9 cellular contexts compared by ENCODE assay signal in genomic region chr6:30670760-30671527, GRCh38. TPM values are rescaled to one million over a fixed set of nuclear protein-coding genes. Genes with fewer than 3 reads are reported as not detected.
DNase-seq lines count a peak whose midpoint lies in the region; ATAC-seq and TF ChIP-seq lines count a peak whose summit lies in the region.
"Had no signal": no experiment of that assay in that cellular context is flagged by ENCODE, and none has a peak within 500 bp of the region (broad histone marks: within the 10 kb centered on the region; RNA-seq: fewer than 3 reads in every experiment).

No MANE protein-coding gene starts in this region.

- POLR2A ChIA-PET in naive thymus-derived CD8-positive, alpha-beta T cell (lab: Charles Lee) = interaction anchor here (0.6 to 15.2 kb wide), 9 partner anchors 10 to 345 kb away, joined by 3 to 594 read pairs (median 5); partner anchors contain the start of genes MDC1, MRPS18B, PPP1R10 and TUBB

- peaks cover 29% of the 10 kb centered on the region for H3K4me1 Mint-ChIP-seq in Calu3 (ENCODE audit: low read depth, unreplicated experiment)
- peaks cover 33% of the 10 kb centered on the region for H3K4me1 Mint-ChIP-seq in activated naive CD8-positive, alpha-beta T cell treated with anti-CD3 and anti-CD28 coated beads, Interleukin-2, amount 50 U/mL, for 24 hours
- peaks cover 25 to 47% (median 38%) of the 10 kb centered on the region in 4 donors for H3K4me1 Mint-ChIP-seq in naive thymus-derived CD8-positive, alpha-beta T cell

- intact Hi-C loops in Calu3 (cut with micrococcal nuclease; ENCODE audit: unreplicated experiment) = loop anchor here (10.0 kb wide), 1 partner anchor 214 kb away; the partner anchor contains the start of gene DDR1

- H3K4me3 Mint-ChIP-seq in Calu3 (ENCODE audit: low read depth, unreplicated experiment) = peak overlapping the region; percentile 84
- H3K4me3 Mint-ChIP-seq in activated naive CD8-positive, alpha-beta T cell treated with anti-CD3 and anti-CD28 coated beads, Interleukin-2, amount 50 U/mL, for 24 hours = peak overlapping the region; percentile 93
- peak overlapping the region; percentile 68 to 91 (median 86) for H3K4me3 Mint-ChIP-seq in naive thymus-derived CD8-positive, alpha-beta T cell

- no peaks in the 10 kb centered on the region for H3K27me3 Mint-ChIP-seq in Calu3 (ENCODE audit: unreplicated experiment)
- peaks cover 2% of the 10 kb centered on the region for H3K27me3 Mint-ChIP-seq in activated naive CD8-positive, alpha-beta T cell treated with anti-CD3 and anti-CD28 coated beads, Interleukin-2, amount 50 U/mL, for 24 hours
- no peaks in the 10 kb centered on the region for H3K27me3 Mint-ChIP-seq in naive thymus-derived CD8-positive, alpha-beta T cell

- H3K36me3 Mint-ChIP-seq in Calu3 (ENCODE audit: insufficient read depth, unreplicated experiment) = peaks cover 60% of the 10 kb centered on the region
- peaks cover 32% of the 10 kb centered on the region for H3K36me3 Mint-ChIP-seq in activated naive CD8-positive, alpha-beta T cell treated with anti-CD3 and anti-CD28 coated beads, Interleukin-2, amount 50 U/mL, for 24 hours (ENCODE audit: low read depth)
- H3K36me3 Mint-ChIP-seq in naive thymus-derived CD8-positive, alpha-beta T cell = peaks cover 4 to 50% (median 9%) of the 10 kb centered on the region in 3 donors

- CTCF ChIA-PET in Calu3 (lab: Charles Lee) = interaction anchor here (0.5 kb wide), 1 partner anchor 21 kb away, joined by 3 read pairs; no protein-coding TSS in a partner anchor

- no peaks in the 10 kb centered on the region for H3K9me3 Mint-ChIP-seq in Calu3 (ENCODE audit: low read depth, unreplicated experiment)
- no peaks in the 10 kb centered on the region for H3K9me3 Mint-ChIP-seq in activated naive CD8-positive, alpha-beta T cell treated with anti-CD3 and anti-CD28 coated beads, Interleukin-2, amount 50 U/mL, for 24 hours
- H3K9me3 Mint-ChIP-seq in naive thymus-derived CD8-positive, alpha-beta T cell = no peaks in the 10 kb centered on the region

- DNase-seq in Calu3 (no peak), HuH-7 (ENCODE audit: low spot score) (peak; percentile 44), RPMI8226 (no peak), NCI-H2227 treated with DMSO at 0.1 percent for 48 hours (lab: John Stamatoyannopoulos, UW) (no peak)
- DNase-seq in activated naive CD8-positive, alpha-beta T cell treated with anti-CD3 and anti-CD28 coated beads, Interleukin-2, amount 50 U/mL, for 24 hours = no peak
- no peak for DNase-seq in naive thymus-derived CD8-positive, alpha-beta T cell
- DNase-seq: NCI-H187 treated with DMSO at 0.1 percent for 48 hours had no signal

- ATAC-seq in activated naive CD8-positive, alpha-beta T cell treated with anti-CD3 and anti-CD28 coated beads, Interleukin-2, amount 50 U/mL, for 24 hours = no peak
- no peak for ATAC-seq in naive thymus-derived CD8-positive, alpha-beta T cell
- ATAC-seq in HG03025 (IDR thresholded peaks at IDR 0.05; ENCODE audit: low FRiP score, unreplicated experiment) (no peak), GM18858 (IDR thresholded peaks at IDR 0.05; ENCODE audit: unreplicated experiment) (no peak)

- peak; percentile 19 for TF ChIP-seq CTCF in Calu3 (IDR thresholded peaks at IDR 0.05; ENCODE audit: unreplicated experiment)

- no TSS peak for BruUV-seq in Calu3 (replicated peaks; lab: Mats Ljungman, UMichigan)

- no peak overlapping the region for H3K27ac Mint-ChIP-seq in Calu3 (ENCODE audit: unreplicated experiment)
- peak overlapping the region; percentile 2 for H3K27ac Mint-ChIP-seq in activated naive CD8-positive, alpha-beta T cell treated with anti-CD3 and anti-CD28 coated beads, Interleukin-2, amount 50 U/mL, for 24 hours
- H3K27ac Mint-ChIP-seq in naive thymus-derived CD8-positive, alpha-beta T cell = peak overlapping the region; percentile 47 to 83 (median 62)

RNA-seq across cellular contexts. Expression of gene DHX16, which starts 1.9 kb away (rescaled TPM):
- 51.6 and 55.6 TPM in 2 replicates for total RNA-seq in Calu3 (2022)
- total RNA-seq in naive thymus-derived CD8-positive, alpha-beta T cell = 10 to 100 TPM; 42.1 to 45.6 TPM
- 10 to 100 TPM; 17.7 to 31.2 (median 18.7) TPM for polyA plus RNA-seq in naive thymus-derived CD8-positive, alpha-beta T cell

RNA-seq across cellular contexts. Expression of gene PPP1R18, which starts 15.5 kb away (rescaled TPM):
- total RNA-seq in Calu3 (2022) = 22.0 and 28.2 TPM in 2 replicates
- 10 to 100 TPM; 79.0 to 82.0 TPM for total RNA-seq in naive thymus-derived CD8-positive, alpha-beta T cell
- 10 to 100 TPM; 79.8 to 98.6 (median 95.7) TPM for polyA plus RNA-seq in naive thymus-derived CD8-positive, alpha-beta T cell

RNA-seq across cellular contexts. Expression of gene NRM, which starts 19.8 kb away (rescaled TPM):
- 22.8 and 30.2 TPM in 2 replicates for total RNA-seq in Calu3 (2022)
- 1 to 10 TPM; 2.4 TPM for total RNA-seq in naive thymus-derived CD8-positive, alpha-beta T cell
- polyA plus RNA-seq in naive thymus-derived CD8-positive, alpha-beta T cell = 1 to 10 TPM; 3.7 to 5.4 (median 5.4) TPM

RNA-seq across cellular contexts. Expression of gene C6orf136, which starts 24.0 kb away (rescaled TPM):
- 25.3 and 32.4 TPM in 2 replicates for total RNA-seq in Calu3 (2022)
- total RNA-seq in naive thymus-derived CD8-positive, alpha-beta T cell = 10 to 100 TPM; 29.3 to 30.9 TPM
- polyA plus RNA-seq in naive thymus-derived CD8-positive, alpha-beta T cell = 10 to 100 TPM in 2 of 3 donors, 1 to 10 TPM in 1; 5.6 to 23.2 (median 13.7) TPM

RNA-seq across cellular contexts. Expression of gene ATAT1, which starts 44.3 kb away (rescaled TPM):
- total RNA-seq in Calu3 (2022) = 23.0 and 30.0 TPM in 2 replicates
- 10 to 100 TPM; 12.6 to 13.4 TPM for total RNA-seq in naive thymus-derived CD8-positive, alpha-beta T cell
- polyA plus RNA-seq in naive thymus-derived CD8-positive, alpha-beta T cell = 1 to 10 TPM; 1.6 to 2.0 (median 1.7) TPM
